ENCODE assay signal across 1 cellular context in the genomic region with DNA sequence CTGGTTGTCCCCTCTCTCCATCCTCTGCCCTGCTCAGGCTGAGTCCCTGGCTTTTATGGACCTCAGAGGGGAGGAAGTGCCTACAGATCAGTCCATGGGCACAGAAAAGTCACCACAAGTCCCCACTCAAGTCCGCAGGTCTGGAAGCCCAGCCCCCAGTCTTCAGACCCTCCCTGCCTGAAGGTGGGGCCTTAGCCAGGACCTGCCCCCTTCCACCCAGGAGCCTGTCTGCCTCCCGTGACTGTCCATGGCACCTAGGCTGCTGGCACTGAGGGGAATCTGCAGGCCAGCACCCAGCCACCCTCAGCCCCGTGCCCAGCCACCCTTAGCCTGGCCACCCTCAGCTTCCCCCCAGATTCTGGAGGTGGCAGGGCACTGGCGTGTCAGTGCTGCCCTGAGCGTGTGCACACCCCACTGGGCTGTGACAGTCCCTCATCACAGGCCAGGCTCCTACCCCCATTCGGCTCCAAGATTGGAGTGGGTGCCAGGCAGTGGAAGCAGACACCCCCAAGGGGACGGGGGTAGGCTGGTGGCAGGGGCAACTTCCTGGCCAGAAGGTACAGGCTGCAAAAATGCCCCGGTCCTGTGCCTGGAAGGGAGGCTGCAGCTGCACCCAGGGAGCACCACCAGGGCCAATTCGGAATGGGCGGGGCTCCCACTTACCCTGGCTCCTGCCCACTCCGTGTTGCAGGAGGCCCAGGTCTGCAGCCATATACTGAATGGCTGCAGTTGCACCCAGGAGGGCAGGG.
TF ChIP-seq lines count a peak whose summit lies in the region.

No MANE protein-coding gene starts in this region.

TF ChIP-seq in SK-N-SH treated with all-trans-retinoic acid at 6 μM for 48 hours, 23 proteins besides CTCF, POLR2A, EP300 and RAD21 (continued from another document):
- TF ChIP-seq, protein P1, sequence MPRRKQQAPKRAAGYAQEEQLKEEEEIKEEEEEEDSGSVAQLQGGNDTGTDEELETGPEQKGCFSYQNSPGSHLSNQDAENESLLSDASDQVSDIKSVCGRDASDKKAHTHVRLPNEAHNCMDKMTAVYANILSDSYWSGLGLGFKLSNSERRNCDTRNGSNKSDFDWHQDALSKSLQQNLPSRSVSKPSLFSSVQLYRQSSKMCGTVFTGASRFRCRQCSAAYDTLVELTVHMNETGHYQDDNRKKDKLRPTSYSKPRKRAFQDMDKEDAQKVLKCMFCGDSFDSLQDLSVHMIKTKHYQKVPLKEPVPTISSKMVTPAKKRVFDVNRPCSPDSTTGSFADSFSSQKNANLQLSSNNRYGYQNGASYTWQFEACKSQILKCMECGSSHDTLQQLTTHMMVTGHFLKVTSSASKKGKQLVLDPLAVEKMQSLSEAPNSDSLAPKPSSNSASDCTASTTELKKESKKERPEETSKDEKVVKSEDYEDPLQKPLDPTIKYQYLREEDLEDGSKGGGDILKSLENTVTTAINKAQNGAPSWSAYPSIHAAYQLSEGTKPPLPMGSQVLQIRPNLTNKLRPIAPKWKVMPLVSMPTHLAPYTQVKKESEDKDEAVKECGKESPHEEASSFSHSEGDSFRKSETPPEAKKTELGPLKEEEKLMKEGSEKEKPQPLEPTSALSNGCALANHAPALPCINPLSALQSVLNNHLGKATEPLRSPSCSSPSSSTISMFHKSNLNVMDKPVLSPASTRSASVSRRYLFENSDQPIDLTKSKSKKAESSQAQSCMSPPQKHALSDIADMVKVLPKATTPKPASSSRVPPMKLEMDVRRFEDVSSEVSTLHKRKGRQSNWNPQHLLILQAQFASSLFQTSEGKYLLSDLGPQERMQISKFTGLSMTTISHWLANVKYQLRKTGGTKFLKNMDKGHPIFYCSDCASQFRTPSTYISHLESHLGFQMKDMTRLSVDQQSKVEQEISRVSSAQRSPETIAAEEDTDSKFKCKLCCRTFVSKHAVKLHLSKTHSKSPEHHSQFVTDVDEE (CRISPR knock-in tag; IDR thresholded peaks at IDR 0.05): no peak
- no peak for TF ChIP-seq ZFP3 (CRISPR knock-in tag; IDR thresholded peaks at IDR 0.05)
- no peak for TF ChIP-seq ZNF70 (CRISPR knock-in tag; IDR thresholded peaks at IDR 0.05)
- TF ChIP-seq ZFP30 (CRISPR knock-in tag; IDR thresholded peaks at IDR 0.05): no peak
- no peak for TF ChIP-seq ARNTL (CRISPR knock-in tag; IDR thresholded peaks at IDR 0.05; ENCODE audit: borderline replicate concordance, low read depth)
- no peak for TF ChIP-seq GLIS3 (CRISPR knock-in tag; IDR thresholded peaks at IDR 0.05)
- TF ChIP-seq CSDC2 (CRISPR knock-in tag; IDR thresholded peaks at IDR 0.05): no peak
- no peak for TF ChIP-seq ISL1 (CRISPR knock-in tag; IDR thresholded peaks at IDR 0.05)
- no peak for TF ChIP-seq ZNF8 (CRISPR knock-in tag; IDR thresholded peaks at IDR 0.05)
- no peak for TF ChIP-seq BACH2 (CRISPR knock-in tag; IDR thresholded peaks at IDR 0.05; ENCODE audit: borderline replicate concordance)
- TF ChIP-seq, protein P2, sequence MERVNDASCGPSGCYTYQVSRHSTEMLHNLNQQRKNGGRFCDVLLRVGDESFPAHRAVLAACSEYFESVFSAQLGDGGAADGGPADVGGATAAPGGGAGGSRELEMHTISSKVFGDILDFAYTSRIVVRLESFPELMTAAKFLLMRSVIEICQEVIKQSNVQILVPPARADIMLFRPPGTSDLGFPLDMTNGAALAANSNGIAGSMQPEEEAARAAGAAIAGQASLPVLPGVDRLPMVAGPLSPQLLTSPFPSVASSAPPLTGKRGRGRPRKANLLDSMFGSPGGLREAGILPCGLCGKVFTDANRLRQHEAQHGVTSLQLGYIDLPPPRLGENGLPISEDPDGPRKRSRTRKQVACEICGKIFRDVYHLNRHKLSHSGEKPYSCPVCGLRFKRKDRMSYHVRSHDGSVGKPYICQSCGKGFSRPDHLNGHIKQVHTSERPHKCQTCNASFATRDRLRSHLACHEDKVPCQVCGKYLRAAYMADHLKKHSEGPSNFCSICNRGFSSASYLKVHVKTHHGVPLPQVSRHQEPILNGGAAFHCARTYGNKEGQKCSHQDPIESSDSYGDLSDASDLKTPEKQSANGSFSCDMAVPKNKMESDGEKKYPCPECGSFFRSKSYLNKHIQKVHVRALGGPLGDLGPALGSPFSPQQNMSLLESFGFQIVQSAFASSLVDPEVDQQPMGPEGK (CRISPR knock-in tag; IDR thresholded peaks at IDR 0.05; ENCODE audit: borderline replicate concordance): no peak
- TF ChIP-seq, protein P3, sequence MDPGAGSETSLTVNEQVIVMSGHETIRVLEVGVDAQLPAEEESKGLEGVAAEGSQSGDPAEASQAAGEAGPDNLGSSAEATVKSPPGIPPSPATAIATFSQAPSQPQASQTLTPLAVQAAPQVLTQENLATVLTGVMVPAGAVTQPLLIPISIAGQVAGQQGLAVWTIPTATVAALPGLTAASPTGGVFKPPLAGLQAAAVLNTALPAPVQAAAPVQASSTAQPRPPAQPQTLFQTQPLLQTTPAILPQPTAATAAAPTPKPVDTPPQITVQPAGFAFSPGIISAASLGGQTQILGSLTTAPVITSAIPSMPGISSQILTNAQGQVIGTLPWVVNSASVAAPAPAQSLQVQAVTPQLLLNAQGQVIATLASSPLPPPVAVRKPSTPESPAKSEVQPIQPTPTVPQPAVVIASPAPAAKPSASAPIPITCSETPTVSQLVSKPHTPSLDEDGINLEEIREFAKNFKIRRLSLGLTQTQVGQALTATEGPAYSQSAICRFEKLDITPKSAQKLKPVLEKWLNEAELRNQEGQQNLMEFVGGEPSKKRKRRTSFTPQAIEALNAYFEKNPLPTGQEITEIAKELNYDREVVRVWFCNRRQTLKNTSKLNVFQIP (CRISPR knock-in tag; IDR thresholded peaks at IDR 0.05; ENCODE audit: borderline replicate concordance, low read depth): no peak
